ENCODE assay signal across 20 cellular contexts in the genomic region with DNA sequence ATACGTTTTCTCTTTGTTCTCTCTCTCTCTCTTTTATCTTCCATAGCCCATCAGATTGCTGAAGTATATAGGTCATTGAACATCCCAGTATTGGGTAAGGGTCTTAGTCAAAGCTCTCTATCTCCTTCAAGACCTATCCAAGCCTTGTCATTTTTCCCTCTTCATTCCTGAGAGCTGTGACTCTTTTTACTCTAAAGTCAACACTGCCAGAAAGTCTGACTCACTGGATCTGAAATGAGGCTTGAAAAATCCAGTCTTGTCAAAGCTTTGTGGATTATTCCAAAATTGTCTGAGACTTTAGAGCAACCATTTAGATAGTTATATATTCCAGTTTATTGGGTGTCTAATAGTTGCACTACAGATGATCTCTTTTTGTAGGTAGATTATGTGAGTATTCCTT.
DNase-seq lines count a peak whose midpoint lies in the region; ATAC-seq and TF ChIP-seq lines count a peak whose summit lies in the region.
"Had no signal": no experiment of that assay in that cellular context is flagged by ENCODE, and none has a peak within 500 bp of the region (broad histone marks: within the 10 kb centered on the region; RNA-seq: fewer than 3 reads in every experiment).

No MANE protein-coding gene starts in this region.

- DNase-seq in MCF 10A (ENCODE audit: unreplicated experiment) (peak; percentile 48), breast epithelium (ENCODE audit: low spot score in 2 of 2) (no peak), brain microvascular endothelial cell (peak; percentile 55), kidney tubule cell (ENCODE audit: low spot score) (peak; percentile 55), COR-L47 (lab: John Stamatoyannopoulos, UW) (no peak), GM13976 (ENCODE audit: low spot score) (no peak), T1000 (lab: John Stamatoyannopoulos, UW) (no peak)
- DNase-seq: 8988T; DMS79; lower lobe of right lung; naive B cell; NCI-H2227 treated with DMSO at 0.1 percent for 48 hours; stimulated activated CD4-positive, alpha-beta T cell treated with anti-CD3 and anti-CD28 coated beads, Interleukin-12 subunit alpha, Interleukin-12 subunit beta, amount 100 ng/mL, for 4 hours; trophoblast cell had no signal

- H3K4me1 Mint-ChIP-seq in MCF 10A (ENCODE audit: insufficient read depth, unreplicated experiment): peaks cover 23% of the 10 kb centered on the region
- H3K4me1 Mint-ChIP-seq: activated T-helper 17 cell treated with anti-CD3 and anti-CD28 coated beads, Interleukin-2, amount 50 U/mL, for 72 hours; naive B cell had no signal

- TF ChIP-seq CTCF in MCF 10A (IDR thresholded peaks at IDR 0.05; ENCODE audit: unreplicated experiment) (no peak), breast epithelium (IDR thresholded peaks at IDR 0.05) (no peak), brain microvascular endothelial cell (IDR thresholded peaks at IDR 0.05; ENCODE audit: low read depth, low read length, missing control alignments) (no peak), GM13976 (IDR thresholded peaks at IDR 0.05; ENCODE audit: borderline replicate concordance, control extremely low read depth, extremely low read depth, insufficient read depth, missing control alignments) (no peak)

- H3K4me3 Mint-ChIP-seq in MCF 10A (ENCODE audit: unreplicated experiment): no peak overlapping the region
- H3K4me3 Mint-ChIP-seq: activated T-helper 17 cell treated with anti-CD3 and anti-CD28 coated beads, Interleukin-2, amount 50 U/mL, for 72 hours; naive B cell had no signal

- BruUV-seq in MCF 10A (replicated peaks; lab: Mats Ljungman, UMichigan): no TSS peak

- H3K27me3 ChIP-seq in breast epithelium (no peaks in the 10 kb centered on the region), brain microvascular endothelial cell (replicated peaks) (no peaks in the 10 kb centered on the region)

- H3K36me3 ChIP-seq in breast epithelium (no peaks in the 10 kb centered on the region), brain microvascular endothelial cell (replicated peaks) (no peaks in the 10 kb centered on the region)
- H3K36me3 ChIP-seq: HAP-1, lower lobe of right lung, prostate gland had no signal

- H3K27ac ChIP-seq in breast epithelium (no peak overlapping the region), brain microvascular endothelial cell (peak overlapping the region; percentile 87)
- H3K27ac ChIP-seq: C4-2B, lower lobe of right lung, prostate gland had no signal

- in situ Hi-C loops in brain microvascular endothelial cell (cut with HindIII; ENCODE audit: low pct_ligation_motif_present, low sequenced_read_pairs): no loop called here
- in situ Hi-C loops in GM13976 (cut with MboI; ENCODE audit: low sequenced_read_pairs, unreplicated experiment): no loop called here

- no peaks in the 10 kb centered on the region for H3K9me3 ChIP-seq in breast epithelium
- H3K9me3 ChIP-seq: HAP-1, lower lobe of right lung, prostate gland had no signal

- no peak for ATAC-seq in GM21367 (IDR thresholded peaks at IDR 0.05; ENCODE audit: unreplicated experiment)
- ATAC-seq: activated CD4-positive, CD25-positive, alpha-beta regulatory T cell treated with anti-CD3 and anti-CD28 coated beads, Interleukin-2, amount 50 U/mL, for 24 hours; activated T-helper 17 cell treated with anti-CD3 and anti-CD28 coated beads, Interleukin-2, amount 50 U/mL, for 72 hours; lower lobe of right lung had no signal

- no peaks in the 10 kb centered on the region for H3K4me1 ChIP-seq in breast epithelium
- H3K4me1 ChIP-seq: HAP-1, lower lobe of right lung, prostate gland had no signal

- no peak for TF ChIP-seq POLR2A in breast epithelium (IDR thresholded peaks at IDR 0.05)

- no peak overlapping the region for H3K4me3 ChIP-seq in breast epithelium
- H3K4me3 ChIP-seq in brain microvascular endothelial cell (ENCODE audit: low read depth, low read length): no peak overlapping the region
- H3K4me3 ChIP-seq: HAP-1, lower lobe of right lung, prostate gland had no signal

- H3K27ac Mint-ChIP-seq in MCF 10A (ENCODE audit: low read depth, unreplicated experiment): peak overlapping the region; percentile 8
- H3K27ac Mint-ChIP-seq: activated T-helper 17 cell treated with anti-CD3 and anti-CD28 coated beads, Interleukin-2, amount 50 U/mL, for 72 hours; naive B cell had no signal

- CTCF ChIA-PET in MCF 10A (lab: Yijun Ruan, JAX): interaction anchor here (0.5 to 0.7 kb wide), 3 partner anchors 79 to 664 kb away, joined by 3 to 4 read pairs (median 4); no protein-coding TSS in a partner anchor

- POLR2A ChIA-PET in MCF 10A (lab: Yijun Ruan, JAX): no interaction called here

- H3K36me3 Mint-ChIP-seq in MCF 10A (ENCODE audit: insufficient read depth, unreplicated experiment): no peaks in the 10 kb centered on the region
- H3K36me3 Mint-ChIP-seq: naive B cell had no signal

- H3K9me3 Mint-ChIP-seq in MCF 10A (ENCODE audit: unreplicated experiment): no peaks in the 10 kb centered on the region

- no peaks in the 10 kb centered on the region for H3K27me3 Mint-ChIP-seq in MCF 10A (ENCODE audit: insufficient read depth, unreplicated experiment)
- H3K27me3 Mint-ChIP-seq: activated T-helper 17 cell treated with anti-CD3 and anti-CD28 coated beads, Interleukin-2, amount 50 U/mL, for 72 hours; naive B cell had no signal

- intact Hi-C loops in MCF 10A (cut with micrococcal nuclease): no loop called here
- intact Hi-C loops in breast epithelium (cut with DNase I; ENCODE audit: low total_unique reads): no loop called here

Comparison
In these comparisons a context has a peak if more than half of its experiments do, and no peak if none do; other contexts are left out.
1. DNase-seq: peak in MCF 10A (single experiment), brain microvascular endothelial cell (single experiment) and kidney tubule cell (single experiment); none in breast epithelium (0 of 2), COR-L47 (single experiment), GM13976 (single experiment) and T1000 (single experiment).